Comparison of ENCODE assay signal across 9 cellular contexts in the genomic region with DNA sequence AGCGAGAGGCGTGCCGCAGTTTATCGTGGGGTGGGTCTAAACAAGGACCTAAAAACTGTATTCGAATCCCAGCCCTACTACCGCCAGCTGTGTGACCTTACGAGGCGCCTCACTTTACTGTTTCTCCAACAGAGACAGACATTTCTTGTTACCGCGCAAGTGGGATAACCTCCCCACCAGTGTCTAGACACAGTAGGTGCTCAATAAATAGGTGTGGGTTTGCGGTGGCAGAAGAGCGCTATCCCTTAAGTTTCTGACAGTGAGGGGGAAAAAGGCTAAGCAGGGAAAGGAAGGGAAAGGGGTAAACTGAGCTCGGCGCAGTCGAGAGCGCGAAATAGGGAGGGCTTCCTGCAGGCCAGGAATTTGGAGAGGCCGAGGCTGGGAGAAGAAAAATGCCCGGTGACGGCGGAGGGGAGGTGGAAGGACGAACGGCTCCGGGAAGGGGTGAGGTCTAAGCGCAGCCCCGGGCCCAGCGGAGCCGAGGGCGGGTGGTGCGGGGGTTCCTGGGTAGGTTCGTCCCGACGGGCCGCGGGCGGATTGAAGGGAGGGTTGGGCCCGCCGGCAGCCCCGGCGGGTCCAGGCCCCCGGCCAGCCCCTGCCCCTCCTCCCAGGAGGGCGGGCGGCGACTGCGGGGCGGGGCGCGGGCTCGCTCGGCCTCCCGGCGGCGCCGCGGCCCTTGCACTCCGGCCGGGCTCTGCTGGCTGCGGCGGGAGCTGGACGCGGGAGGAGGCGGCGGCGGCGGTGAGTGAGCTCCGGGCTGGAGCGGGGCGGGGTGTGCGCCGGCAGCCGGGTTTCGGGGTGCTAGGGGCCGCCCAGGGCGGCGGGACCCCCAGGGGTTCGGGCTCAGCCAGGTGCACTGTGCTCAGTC. TPM values are rescaled to one million over a fixed set of nuclear protein-coding genes. Genes with fewer than 3 reads are reported as not detected.
A peak's percentile ranks its signal among the peaks of the same experiment; 100 is the strongest.
DNase-seq lines count a peak whose midpoint lies in the region; ATAC-seq lines count a peak whose summit lies in the region.
"Had no signal": no experiment of that assay in that cellular context is flagged by ENCODE, and none has a peak within 500 bp of the region (broad histone marks: within the 10 kb centered on the region; RNA-seq: fewer than 3 reads in every experiment).

A gene with protein sequence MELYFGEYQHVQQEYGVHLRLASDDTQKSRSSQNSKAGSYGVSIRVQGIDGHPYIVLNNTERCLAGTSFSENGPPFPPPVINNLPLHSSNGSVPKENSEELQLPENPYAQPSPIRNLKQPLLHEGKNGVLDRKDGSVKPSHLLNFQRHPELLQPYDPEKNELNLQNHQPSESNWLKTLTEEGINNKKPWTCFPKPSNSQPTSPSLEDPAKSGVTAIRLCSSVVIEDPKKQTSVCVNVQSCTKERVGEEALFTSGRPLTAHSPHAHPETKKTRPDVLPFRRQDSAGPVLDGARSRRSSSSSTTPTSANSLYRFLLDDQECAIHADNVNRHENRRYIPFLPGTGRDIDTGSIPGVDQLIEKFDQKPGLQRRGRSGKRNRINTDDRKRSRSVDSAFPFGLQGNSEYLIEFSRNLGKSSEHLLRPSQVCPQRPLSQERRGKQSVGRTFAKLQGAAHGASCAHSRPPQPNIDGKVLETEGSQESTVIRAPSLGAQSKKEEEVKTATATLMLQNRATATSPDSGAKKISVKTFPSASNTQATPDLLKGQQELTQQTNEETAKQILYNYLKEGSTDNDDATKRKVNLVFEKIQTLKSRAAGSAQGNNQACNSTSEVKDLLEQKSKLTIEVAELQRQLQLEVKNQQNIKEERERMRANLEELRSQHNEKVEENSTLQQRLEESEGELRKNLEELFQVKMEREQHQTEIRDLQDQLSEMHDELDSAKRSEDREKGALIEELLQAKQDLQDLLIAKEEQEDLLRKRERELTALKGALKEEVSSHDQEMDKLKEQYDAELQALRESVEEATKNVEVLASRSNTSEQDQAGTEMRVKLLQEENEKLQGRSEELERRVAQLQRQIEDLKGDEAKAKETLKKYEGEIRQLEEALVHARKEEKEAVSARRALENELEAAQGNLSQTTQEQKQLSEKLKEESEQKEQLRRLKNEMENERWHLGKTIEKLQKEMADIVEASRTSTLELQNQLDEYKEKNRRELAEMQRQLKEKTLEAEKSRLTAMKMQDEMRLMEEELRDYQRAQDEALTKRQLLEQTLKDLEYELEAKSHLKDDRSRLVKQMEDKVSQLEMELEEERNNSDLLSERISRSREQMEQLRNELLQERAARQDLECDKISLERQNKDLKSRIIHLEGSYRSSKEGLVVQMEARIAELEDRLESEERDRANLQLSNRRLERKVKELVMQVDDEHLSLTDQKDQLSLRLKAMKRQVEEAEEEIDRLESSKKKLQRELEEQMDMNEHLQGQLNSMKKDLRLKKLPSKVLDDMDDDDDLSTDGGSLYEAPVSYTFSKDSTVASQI (plus strand): TSS at position 679 of the 868 bp plus-strand sequence. CDS start 61,495 bp downstream, outside the sequence.

- H3K4me3 Mint-ChIP-seq in activated T-helper 17 cell treated with anti-CD3 and anti-CD28 coated beads, Interleukin-2, amount 50 U/mL, for 72 hours, result peak within 1 kb of the TSS; percentile 60

- peaks cover 4% of the 10 kb centered on the region for H3K4me1 Mint-ChIP-seq in activated T-helper 17 cell treated with anti-CD3 and anti-CD28 coated beads, Interleukin-2, amount 50 U/mL, for 72 hours

- H3K9me3 Mint-ChIP-seq in activated T-helper 17 cell treated with anti-CD3 and anti-CD28 coated beads, Interleukin-2, amount 50 U/mL, for 72 hours, result no peaks in the 10 kb centered on the region

- H3K27ac Mint-ChIP-seq in activated T-helper 17 cell treated with anti-CD3 and anti-CD28 coated beads, Interleukin-2, amount 50 U/mL, for 72 hours, result no peak within 1 kb of the TSS

- H3K27me3 Mint-ChIP-seq in activated T-helper 17 cell treated with anti-CD3 and anti-CD28 coated beads, Interleukin-2, amount 50 U/mL, for 72 hours, result peaks cover 54% of the 10 kb centered on the region

- intact Hi-C loops in cardiac septum (cut with DNase I), result no loop called here
- intact Hi-C loops in posterior cingulate gyrus (cut with DNase I), result no loop called here

- no peak for ATAC-seq in activated T-helper 17 cell treated with anti-CD3 and anti-CD28 coated beads, Interleukin-2, amount 50 U/mL, for 72 hours (replicated peaks)
- ATAC-seq in HG02623 (IDR thresholded peaks at IDR 0.05; ENCODE audit: unreplicated experiment), result no peak
- no peak for ATAC-seq in GM21423 (IDR thresholded peaks at IDR 0.05; ENCODE audit: unreplicated experiment)
- no peak for ATAC-seq in HG02642 (IDR thresholded peaks at IDR 0.05; ENCODE audit: poor library complexity, unreplicated experiment)

- DNase-seq in NCI-H748 (lab: John Stamatoyannopoulos, UW; ENCODE audit: unreplicated experiment) (peak; percentile 30), NCI-H748 treated with DMSO at 0.1 percent for 48 hours (lab: John Stamatoyannopoulos, UW) (no peak), cardiac septum (ENCODE audit: low spot score) (no peak), posterior cingulate gyrus (peak in 7 of 10 donors; percentile 8 to 85 (median 39))

- H3K36me3 Mint-ChIP-seq in activated T-helper 17 cell treated with anti-CD3 and anti-CD28 coated beads, Interleukin-2, amount 50 U/mL, for 72 hours (ENCODE audit: low read depth), result no peaks in the 10 kb centered on the region

RNA-seq across cellular contexts. Expression of the gene that starts here (rescaled TPM):
- total RNA-seq in activated T-helper 17 cell treated with anti-CD3 and anti-CD28 coated beads, Interleukin-2, amount 50 U/mL, for 72 hours, result not detected
- 19.6 TPM for total RNA-seq in cardiac septum
- total RNA-seq: activated CD8-positive, alpha-beta memory T cell treated with anti-CD3 and anti-CD28 coated beads for 36 hours had no signal

Comparison
In these comparisons a context has a peak if more than half of its experiments do, and no peak if none do; other contexts are left out.
1. RNA of the gene that starts here (total RNA-seq): 19.6 TPM in cardiac septum (single experiment); not detected in activated T-helper 17 cell treated with anti-CD3 and anti-CD28 coated beads, Interleukin-2, amount 50 U/mL, for 72 hours; every median in the first group is over 10 times any median in the second.
2. DNase-seq: peak in NCI-H748 (single experiment) and posterior cingulate gyrus (7 of 10); none in NCI-H748 treated with DMSO at 0.1 percent for 48 hours (single experiment) and cardiac septum (single experiment).